In the genomic region with DNA sequence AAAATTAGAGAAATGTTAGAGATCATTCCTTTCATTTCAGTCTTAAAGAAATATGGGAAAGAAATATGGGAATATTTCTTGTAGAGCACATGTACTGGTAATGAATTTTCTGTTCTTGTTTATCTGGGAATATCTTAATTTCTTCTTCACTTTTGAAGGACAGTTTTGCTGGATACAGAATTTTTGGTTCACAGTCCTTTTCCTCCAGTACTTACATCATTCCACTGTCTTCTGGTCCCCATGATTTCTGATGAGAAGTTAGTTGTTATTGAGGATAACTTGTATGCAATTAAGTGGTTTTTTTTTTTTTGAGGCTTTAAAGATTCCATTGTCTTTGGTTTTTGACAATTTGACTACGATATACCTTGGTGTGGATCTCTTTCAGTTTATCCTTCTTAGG, we compare ENCODE assay signal across 41 cellular contexts. TPM values are rescaled to one million over a fixed set of nuclear protein-coding genes. Genes with fewer than 3 reads are reported as not detected.
"Had no signal": no experiment of that assay in that cellular context is flagged by ENCODE, and none has a peak within 500 bp of the region (broad histone marks: within the 10 kb centered on the region; RNA-seq: fewer than 3 reads in every experiment).

No MANE protein-coding gene starts in this region.

- H3K27me3 ChIP-seq: adrenal gland, ascending aorta, body of pancreas, breast epithelium, cardiac muscle cell had no signal

- H3K36me3 Mint-ChIP-seq: activated naive CD4-positive, alpha-beta T cell treated with anti-CD3 and anti-CD28 coated beads, Interleukin-2, amount 50 U/mL, for 24 hours; brain had no signal

- H3K36me3 ChIP-seq: adrenal gland, ascending aorta, brain microvascular endothelial cell, breast epithelium, cardiac muscle cell had no signal

- FAIRE-seq: astrocyte, bronchial epithelial cell had no signal

- DNase-seq: activated effector memory CD4-positive, alpha-beta T cell treated with anti-CD3 and anti-CD28 coated beads, Interleukin-2, amount 50 U/mL, for 16 hours; activated effector memory CD4-positive, alpha-beta T cell treated with Interleukin-2 at 50 U/mL for 16 hours; activated gamma-delta T cell; activated gamma-delta T cell treated with Interleukin-2 at 50 U/mL for 16 hours; activated naive CD4-positive, alpha-beta T cell; activated naive CD4-positive, alpha-beta T cell treated with anti-CD3 and anti-CD28 coated beads for 36 hours; activated naive CD4-positive, alpha-beta T cell treated with anti-CD3 and anti-CD28 coated beads, Interleukin-2, amount 10 ng/mL, durations not matched to agents 7 days and 5 days; activated naive CD4-positive, alpha-beta T cell treated with anti-CD3 and anti-CD28 coated beads, Interleukin-2, amount 50 U/mL, for 16 hours; activated naive CD4-positive, alpha-beta T cell treated with Interleukin-2 at 50 U/mL for 16 hours; activated naive CD8-positive, alpha-beta T cell treated with anti-CD3 and anti-CD28 coated beads for 36 hours; activated naive CD8-positive, alpha-beta T cell treated with anti-CD3 and anti-CD28 coated beads, Interleukin-2, amount 10 ng/mL, durations not matched to agents 7 days and 5 days; activated naive CD8-positive, alpha-beta T cell treated with anti-CD3 and anti-CD28 coated beads, Interleukin-2, amount 50 U/mL, for 24 hours; activated T-cell treated with anti-CD3 and anti-CD28 coated beads, Interleukin-2, amount 50 U/mL, for 24 hours; activated T-cell treated with anti-CD3 and anti-CD28 coated beads, Interleukin-2, amount 50 U/mL, for 4 hours; activated T-cell treated with anti-CD3 and anti-CD28 coated beads, Interleukin-2, amount 50 U/mL, for 48 hours; activated T-cell treated with anti-CD3 and anti-CD28 coated beads, Interleukin-2, amount 50 U/mL, for 72 hours; adrenal gland; amniotic stem cell; amygdala; anterior cingulate cortex; aorta; body of pancreas; brain microvascular endothelial cell; caudate nucleus; central memory CD4-positive, alpha-beta T cell; cerebellar nuclear complex had no signal

- ATAC-seq: activated naive CD4-positive, alpha-beta T cell treated with anti-CD3 and anti-CD28 coated beads, Interleukin-2, amount 50 U/mL, for 72 hours; activated naive CD8-positive, alpha-beta T cell treated with anti-CD3 and anti-CD28 coated beads, Interleukin-2, amount 50 U/mL, for 24 hours; activated T-cell treated with anti-CD3 and anti-CD28 coated beads, Interleukin-2, amount 50 U/mL, for 4 hours; activated T-cell treated with anti-CD3 and anti-CD28 coated beads, Interleukin-2, amount 50 U/mL, for 72 hours; activated T-helper 17 cell treated with anti-CD3 and anti-CD28 coated beads, Interleukin-2, amount 50 U/mL, for 72 hours; body of pancreas had no signal

- H3K9me3 ChIP-seq: body of pancreas had no signal

- H3K27ac Mint-ChIP-seq: activated naive CD4-positive, alpha-beta T cell treated with anti-CD3 and anti-CD28 coated beads for 36 hours; activated naive CD4-positive, alpha-beta T cell treated with anti-CD3 and anti-CD28 coated beads, Interleukin-2, amount 10 ng/mL, durations not matched to agents 7 days and 5 days; activated naive CD4-positive, alpha-beta T cell treated with anti-CD3 and anti-CD28 coated beads, Interleukin-2, amount 50 U/mL, for 72 hours; activated naive CD8-positive, alpha-beta T cell treated with anti-CD3 and anti-CD28 coated beads for 36 hours; activated naive CD8-positive, alpha-beta T cell treated with anti-CD3 and anti-CD28 coated beads, Interleukin-2, amount 10 ng/mL, durations not matched to agents 7 days and 5 days; activated naive CD8-positive, alpha-beta T cell treated with anti-CD3 and anti-CD28 coated beads, Interleukin-2, amount 50 U/mL, for 24 hours; activated T-cell treated with anti-CD3 and anti-CD28 coated beads, Interleukin-2, amount 50 U/mL, for 24 hours; activated T-cell treated with anti-CD3 and anti-CD28 coated beads, Interleukin-2, amount 50 U/mL, for 72 hours; activated T-helper 1 cell treated with anti-CD3 and anti-CD28 coated beads, Interleukin-12 subunit alpha, Interleukin-12 subunit beta, Interleukin-2, Interleukin-4 antibody, amounts not matched to agents 30 ng/mL and 10 ng/mL and 1 ng/mL, durations not matched to agents 14 hours and 24 hours and 36 hours; activated T-helper 17 cell treated with anti-CD3 and anti-CD28 coated beads, Interleukin-2, amount 50 U/mL, for 72 hours; brain had no signal

- H3K4me3 Mint-ChIP-seq: activated naive CD4-positive, alpha-beta T cell treated with anti-CD3 and anti-CD28 coated beads for 36 hours; activated naive CD4-positive, alpha-beta T cell treated with anti-CD3 and anti-CD28 coated beads, Interleukin-2, amount 10 ng/mL, durations not matched to agents 7 days and 5 days; activated naive CD4-positive, alpha-beta T cell treated with anti-CD3 and anti-CD28 coated beads, Interleukin-2, amount 50 U/mL, for 24 hours; activated naive CD8-positive, alpha-beta T cell; activated naive CD8-positive, alpha-beta T cell treated with anti-CD3 and anti-CD28 coated beads for 36 hours; activated naive CD8-positive, alpha-beta T cell treated with anti-CD3 and anti-CD28 coated beads, Interleukin-2, amount 10 ng/mL, durations not matched to agents 7 days and 5 days; activated naive CD8-positive, alpha-beta T cell treated with anti-CD3 and anti-CD28 coated beads, Interleukin-2, amount 50 U/mL, for 24 hours; activated T-cell treated with anti-CD3 and anti-CD28 coated beads, Interleukin-2, amount 50 U/mL, for 24 hours; activated T-cell treated with anti-CD3 and anti-CD28 coated beads, Interleukin-2, amount 50 U/mL, for 4 hours; activated T-cell treated with anti-CD3 and anti-CD28 coated beads, Interleukin-2, amount 50 U/mL, for 72 hours; activated T-helper 1 cell treated with anti-CD3 and anti-CD28 coated beads, Interleukin-12 subunit alpha, Interleukin-12 subunit beta, Interleukin-2, Interleukin-4 antibody, amounts not matched to agents 30 ng/mL and 10 ng/mL and 1 ng/mL, durations not matched to agents 14 hours and 24 hours and 36 hours; activated T-helper 17 cell treated with anti-CD3 and anti-CD28 coated beads, Interleukin-2, amount 50 U/mL, for 72 hours; brain; central memory CD8-positive, alpha-beta T cell had no signal

- H3K4me1 Mint-ChIP-seq: brain; central memory CD8-positive, alpha-beta T cell had no signal

- H3K4me3 ChIP-seq: adrenal gland, ascending aorta, body of pancreas, breast epithelium, cardiac muscle cell had no signal

- H3K27me3 Mint-ChIP-seq: activated naive CD4-positive, alpha-beta T cell treated with anti-CD3 and anti-CD28 coated beads, Interleukin-2, amount 50 U/mL, for 24 hours; activated naive CD8-positive, alpha-beta T cell; activated naive CD8-positive, alpha-beta T cell treated with anti-CD3 and anti-CD28 coated beads for 36 hours; activated naive CD8-positive, alpha-beta T cell treated with anti-CD3 and anti-CD28 coated beads, Interleukin-2, amount 10 ng/mL, durations not matched to agents 7 days and 5 days; activated naive CD8-positive, alpha-beta T cell treated with anti-CD3 and anti-CD28 coated beads, Interleukin-2, amount 50 U/mL, for 24 hours; activated T-cell treated with anti-CD3 and anti-CD28 coated beads, Interleukin-2, amount 50 U/mL, for 24 hours; activated T-helper 17 cell treated with anti-CD3 and anti-CD28 coated beads, Interleukin-2, amount 50 U/mL, for 72 hours; central memory CD8-positive, alpha-beta T cell had no signal

- H3K4me1 ChIP-seq: ascending aorta, body of pancreas, breast epithelium had no signal

- H3K27ac ChIP-seq: adrenal gland, ascending aorta, body of pancreas, brain microvascular endothelial cell, breast epithelium, cardiac muscle cell had no signal

RNA-seq across cellular contexts. Expression of a gene that starts 11.0 kb away (rescaled TPM):
- total RNA-seq: ascending aorta, bronchial epithelial cell, cardiac muscle cell, cardiac septum, cerebellum, chondrocyte had no signal
- polyA plus RNA-seq: cardiac muscle cell had no signal
